Comparison of ENCODE assay signal across 9 cellular contexts in the genomic region with DNA sequence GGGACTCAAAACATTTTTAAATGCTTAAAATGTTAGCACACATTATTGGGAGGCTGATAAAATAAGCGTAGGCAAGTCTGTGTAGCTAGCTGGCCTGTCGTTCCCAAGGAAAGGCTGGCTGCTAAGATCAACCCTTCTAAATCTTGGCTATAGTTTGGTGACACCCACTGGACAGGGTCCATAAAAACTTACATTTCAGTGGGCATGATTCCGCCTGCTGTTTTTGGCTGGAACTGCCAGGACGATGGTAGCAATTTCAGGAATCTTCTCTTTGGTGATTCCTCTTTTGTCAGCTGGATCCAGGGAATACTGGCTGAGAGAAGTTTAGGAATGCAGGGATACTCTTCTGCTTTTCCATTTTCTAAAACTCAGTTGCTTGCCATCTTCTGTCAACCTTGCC.
A peak's percentile ranks its signal among the peaks of the same experiment; 100 is the strongest.
DNase-seq lines count a peak whose midpoint lies in the region; ATAC-seq, FAIRE-seq and TF ChIP-seq lines count a peak whose summit lies in the region.
"Had no signal": no experiment of that assay in that cellular context is flagged by ENCODE, and none has a peak within 500 bp of the region (broad histone marks: within the 10 kb centered on the region; RNA-seq: fewer than 3 reads in every experiment).

No MANE protein-coding gene starts in this region.

- no peaks in the 10 kb centered on the region for H4K20me1 ChIP-seq in H1 (replicated peaks in 1 of 2; ENCODE audit: control insufficient read depth in 1 of 2, insufficient read depth in 2 of 2, low read length in 2 of 2)

- H3K9me3 ChIP-seq in H1 (ENCODE audit: insufficient read depth in 2 of 2, low read depth in 1 of 2, low read length in 1 of 2) = no peaks in the 10 kb centered on the region
- H3K9me3 ChIP-seq in adrenal gland (replicated peaks in 1 of 3) = no peaks in the 10 kb centered on the region

- H3K9ac ChIP-seq in H1 (replicated peaks in 1 of 4; ENCODE audit: extremely low read depth in 1 of 4, low read depth in 3 of 4, low read length in 3 of 4) = no peak overlapping the region
- no peak overlapping the region for H3K9ac ChIP-seq in mesendoderm (ENCODE audit: low read length)

- H2BK15ac ChIP-seq in H1 (ENCODE audit: low read length) (no peak overlapping the region), mesendoderm (replicated peaks; ENCODE audit: low read depth) (no peak overlapping the region)

- H3K14ac ChIP-seq in H1 (ENCODE audit: insufficient read length) = no peak overlapping the region

- H4K91ac ChIP-seq in H1 (replicated peaks; ENCODE audit: insufficient read length, low read length) = no peak overlapping the region

- no peak for TF ChIP-seq POLR2A in H1 (IDR thresholded peaks at IDR 0.05; ENCODE audit: control extremely low read depth in 1 of 2, low read depth in 2 of 2, low read length in 2 of 2)
- TF ChIP-seq POLR2A in adrenal gland (IDR thresholded peaks at IDR 0.05) = no peak

- H3K18ac ChIP-seq in H1 (ENCODE audit: extremely low read depth, low read length) (no peak overlapping the region; the same call in 1 of the 2 replicates), mesendoderm (ENCODE audit: low read length) (no peak overlapping the region)

- H3K23ac ChIP-seq in H1 (ENCODE audit: insufficient read length) (no peak overlapping the region), mesendoderm (ENCODE audit: low read length) (no peak overlapping the region)

- H3K27ac ChIP-seq in H1 (ENCODE audit: low read depth, low read length) = no peak overlapping the region
- H3K27ac ChIP-seq in mesendoderm (ENCODE audit: low read depth, low read length) = no peak overlapping the region
- no peak overlapping the region for H3K27ac ChIP-seq in adrenal gland

- CTCF ChIA-PET in H1 (lab: Charles Lee; ENCODE audit: partially characterized antibody) = interaction anchor here (0.9 to 4.3 kb wide), 13 partner anchors 11 to 580 kb away, joined by 3 to 24 read pairs (median 3); no protein-coding TSS in a partner anchor

- no peak overlapping the region for H3K4me3 ChIP-seq in H1 (ENCODE audit: extremely low read depth in 1 of 4, insufficient read depth in 2 of 4, low read depth in 3 of 4, low read length in 4 of 4)
- no peak overlapping the region for H3K4me3 ChIP-seq in mesendoderm (ENCODE audit: low read length)
- no peak overlapping the region for H3K4me3 ChIP-seq in adrenal gland

- H3K4ac ChIP-seq in H1 (replicated peaks; ENCODE audit: insufficient read length, low read depth, low read length) (no peak overlapping the region), mesendoderm (ENCODE audit: low read depth, low read length) (no peak overlapping the region)

- H3K79me2 ChIP-seq in H1 (ENCODE audit: control insufficient read depth in 1 of 2, insufficient read depth in 2 of 2, low read length in 2 of 2) (no peaks in the 10 kb centered on the region), mesendoderm (ENCODE audit: control insufficient read depth, insufficient read depth, low read length) (no peaks in the 10 kb centered on the region)

- intact Hi-C loops in adrenal gland (cut with DNase I) = no loop called here

- H3K4me2 ChIP-seq in H1 (ENCODE audit: insufficient read depth in 1 of 2, low read depth in 2 of 2, low read length in 2 of 2) (no peak overlapping the region), mesendoderm (ENCODE audit: low read length) (no peak overlapping the region)

- TF ChIP-seq EP300 in H1 (IDR thresholded peaks at IDR 0.05; ENCODE audit: borderline replicate concordance in 1 of 2, low read depth in 2 of 2, low read length in 2 of 2) = no peak

- H3K36me3 ChIP-seq in H1 (ENCODE audit: control insufficient read depth in 2 of 4, insufficient read depth in 4 of 4, low read length in 3 of 4) (no peaks in the 10 kb centered on the region), mesendoderm (ENCODE audit: control insufficient read depth, insufficient read depth, low read length) (no peaks in the 10 kb centered on the region), adrenal gland (replicated peaks in 1 of 2) (no peaks in the 10 kb centered on the region)

- DNase-seq in ELF-1 (ENCODE audit: low read depth, low spot score) = peak; percentile 75
- DNase-seq in NCI-H146 (lab: John Stamatoyannopoulos, UW) = peak; percentile 82
- DNase-seq in H1 (ENCODE audit: low read depth in 1 of 2, low spot score in 2 of 2) = peak in 1 of 2 experiments; percentile 44
- DNase-seq in mesendoderm = peak; percentile 90
- no peak for DNase-seq in NOMO-1 treated with DMSO at 0.1 percent for 48 hours (lab: John Stamatoyannopoulos, UW; ENCODE audit: unreplicated experiment)
- no peak for DNase-seq in adrenal gland
- DNase-seq: NCI-H2171 had no signal

- peak; percentile 78 for FAIRE-seq in H1 (lab: Jason Lieb, UNC)

- H2BK12ac ChIP-seq in H1 (ENCODE audit: low read depth, low read length) = no peak overlapping the region

- ATAC-seq in GM21825 (IDR thresholded peaks at IDR 0.05; ENCODE audit: unreplicated experiment) (no peak), HG02852 (IDR thresholded peaks at IDR 0.05; ENCODE audit: unreplicated experiment) (no peak)

- H2BK20ac ChIP-seq in H1 (ENCODE audit: low read length) = no peak overlapping the region

- H4K8ac ChIP-seq in H1 (ENCODE audit: extremely low read depth, insufficient read depth, low read length) (no peak overlapping the region), mesendoderm (ENCODE audit: low read depth, low read length) (no peak overlapping the region)

- no peaks in the 10 kb centered on the region for H3K27me3 ChIP-seq in H1 (replicated peaks in 1 of 4; ENCODE audit: control insufficient read depth in 3 of 4, extremely low read depth in 1 of 4, insufficient read depth in 3 of 4, low read length in 3 of 4)
- no peaks in the 10 kb centered on the region for H3K27me3 ChIP-seq in mesendoderm (ENCODE audit: insufficient read depth, low read length, poor library complexity)
- H3K27me3 ChIP-seq in adrenal gland = no peaks in the 10 kb centered on the region

- no peak overlapping the region for H4K5ac ChIP-seq in H1 (ENCODE audit: insufficient read length, low read depth, low read length)
- H4K5ac ChIP-seq in mesendoderm (ENCODE audit: low read length) = no peak overlapping the region

- peak; percentile 76 to 83 for TF ChIP-seq RAD21 in H1 (IDR thresholded peaks at IDR 0.05 in 1 of 2, conservative IDR thresholded peaks at IDR 0.05 in 1 of 2; ENCODE audit: low read depth in 2 of 2, low read length in 2 of 2)

- peak; percentile 21 to 97 (median 74) for TF ChIP-seq CTCF in H1 (IDR thresholded peaks at IDR 0.05; ENCODE audit: control extremely low read depth in 1 of 3, insufficient read depth in 1 of 3, low read depth in 1 of 3, low read length in 3 of 3)
- no peak for TF ChIP-seq CTCF in adrenal gland (IDR thresholded peaks at IDR 0.05)

- no peaks in the 10 kb centered on the region for H3K79me1 ChIP-seq in H1 (ENCODE audit: low read depth, low read length)
- no peaks in the 10 kb centered on the region for H3K79me1 ChIP-seq in mesendoderm (ENCODE audit: low read length)

- no peak overlapping the region for H2AK5ac ChIP-seq in H1 (ENCODE audit: low read depth, low read length)
- no peak overlapping the region for H2AK5ac ChIP-seq in mesendoderm (ENCODE audit: low read length)

- no peak overlapping the region for H2AFZ ChIP-seq in H1 (ENCODE audit: low read length)

- no peaks in the 10 kb centered on the region; a peak in 1 of 7 replicates for H3K4me1 ChIP-seq in H1 (replicated peaks in 1 of 4; ENCODE audit: control insufficient read depth in 3 of 4, insufficient read depth in 4 of 4, low read length in 3 of 4)
- no peaks in the 10 kb centered on the region for H3K4me1 ChIP-seq in mesendoderm (ENCODE audit: control insufficient read depth, low read depth, low read length)
- no peaks in the 10 kb centered on the region for H3K4me1 ChIP-seq in adrenal gland (replicated peaks in 1 of 2)

- 46% methylated on average over 4 of the region's 4 CpGs; no CpG with 5 or more reads in 1 of the 2 experiments for WGBS in H1 (ENCODE audit: extremely low coverage in 1 of 2, insufficient coverage in 1 of 2, insufficient read length in 1 of 2, insufficient replicate concordance in 2 of 2, low coverage in 1 of 2, low lambda C conversion rate in 2 of 2, missing lambda C conversion rate in 1 of 2), 2 experiments
- WGBS in mesendoderm (ENCODE audit: extremely low coverage, insufficient coverage, low lambda C conversion rate) = no CpG with 5 or more reads among the region's 4 CpGs
- 42 to 59% (median 49%) methylated on average over 4 of the region's 4 CpGs for WGBS in adrenal gland, 4 donors

- no peaks in the 10 kb centered on the region for H3K23me2 ChIP-seq in H1 (ENCODE audit: low read depth, low read length)

- POLR2A ChIA-PET in H1 (lab: Charles Lee; ENCODE audit: partially characterized antibody) = no interaction called here

- H2BK5ac ChIP-seq in H1 (ENCODE audit: low read depth, low read length) (no peak overlapping the region), mesendoderm (ENCODE audit: low read length) (no peak overlapping the region)

- no peak overlapping the region for H3K56ac ChIP-seq in H1 (replicated peaks; ENCODE audit: insufficient read length, low read depth, low read length)
- no peak overlapping the region for H3K56ac ChIP-seq in mesendoderm (ENCODE audit: low read length)

- H2BK120ac ChIP-seq in H1 (replicated peaks; ENCODE audit: low read depth, low read length) (no peak overlapping the region), mesendoderm (ENCODE audit: low read depth, low read length) (no peak overlapping the region)

TF ChIP-seq in H1, 55 proteins besides CTCF, POLR2A, EP300 and RAD21:
- TF ChIP-seq TAF1 (IDR thresholded peaks at IDR 0.05; ENCODE audit: low read depth, low read length) (no peak), TEAD4 (IDR thresholded peaks at IDR 0.05; ENCODE audit: low read depth, low read length) (peak; percentile 99)

Comparison
In these comparisons a context has a peak if more than half of its experiments do, and no peak if none do; other contexts are left out.
1. DNase-seq: peak in ELF-1 (single experiment), NCI-H146 (single experiment) and mesendoderm (single experiment); none in NOMO-1 treated with DMSO at 0.1 percent for 48 hours (single experiment) and adrenal gland (0 of 7).
2. CTCF ChIP-seq: peak in H1 (3 of 3); none in adrenal gland (0 of 6).